In genomic region chr3:159805411-159805772, GRCh38 we compare ENCODE assay signal across 11 cellular contexts. TPM values are rescaled to one million over a fixed set of nuclear protein-coding genes. Genes with fewer than 3 reads are reported as not detected.
DNase-seq lines count a peak whose midpoint lies in the region; ATAC-seq and TF ChIP-seq lines count a peak whose summit lies in the region.
"Had no signal": no experiment of that assay in that cellular context is flagged by ENCODE, and none has a peak within 500 bp of the region (broad histone marks: within the 10 kb centered on the region; RNA-seq: fewer than 3 reads in every experiment).

No MANE protein-coding gene starts in this region.

- H3K79me2 ChIP-seq in osteoblast (ENCODE audit: insufficient read depth, low read length), result peaks cover 96% of the 10 kb centered on the region

- H3K36me3 ChIP-seq in osteoblast (ENCODE audit: insufficient read depth, low read length), result no peaks in the 10 kb centered on the region

- ATAC-seq in GM18909 (IDR thresholded peaks at IDR 0.05; ENCODE audit: poor library complexity, unreplicated experiment), result peak; percentile 21
- ATAC-seq in HG02610 (IDR thresholded peaks at IDR 0.05; ENCODE audit: unreplicated experiment), result peak; percentile 9

- no peak overlapping the region for H3K4me2 ChIP-seq in osteoblast (ENCODE audit: insufficient read depth, low read length)

- no peaks in the 10 kb centered on the region for H3K27me3 ChIP-seq in osteoblast (ENCODE audit: insufficient read depth, low read length)

- CTCF ChIA-PET in RWPE1 (lab: Yijun Ruan, JAX), result interaction anchor here (0.6 to 2.1 kb wide), 19 partner anchors 9 to 545 kb away, joined by 3 to 10 read pairs (median 5); no protein-coding TSS in a partner anchor

- POLR2A ChIA-PET in RWPE1 (lab: Yijun Ruan, JAX; ENCODE audit: low non-redundant PET), result interaction anchor here (0.7 to 1.0 kb wide), 2 partner anchors 41 to 79 kb away, joined by 3 read pairs; no protein-coding TSS in a partner anchor

- H4K20me1 ChIP-seq in osteoblast (ENCODE audit: insufficient read depth, low read length), result peaks cover 24% of the 10 kb centered on the region

- no peak overlapping the region for H2AFZ ChIP-seq in osteoblast (ENCODE audit: low read length)

- peak; percentile 44 for TF ChIP-seq CTCF in RWPE1 (conservative IDR thresholded peaks at IDR 0.05; ENCODE audit: low read depth)
- no peak for TF ChIP-seq CTCF in osteoblast (IDR thresholded peaks at IDR 0.05; ENCODE audit: extremely low read depth, low read depth, low read length)
- TF ChIP-seq CTCF in foreskin fibroblast (IDR thresholded peaks at IDR 0.05; ENCODE audit: low read depth, low read length), result no peak

- no peak overlapping the region for H3K4me3 ChIP-seq in osteoblast (ENCODE audit: insufficient read depth, low read length)
- H3K4me3 ChIP-seq in foreskin fibroblast (ENCODE audit: low read depth in 1 of 2, low read length in 2 of 2), result no peak overlapping the region

- peaks cover 46% of the 10 kb centered on the region for H3K4me1 ChIP-seq in osteoblast (ENCODE audit: insufficient read depth, low read length)

- DNase-seq in RWPE1 (ENCODE audit: low spot score) (no peak), osteoblast (ENCODE audit: insufficient read length, low spot score, missing footprints) (no peak), foreskin fibroblast (no peak), NCI-H2029 treated with DMSO at 0.1 percent for 48 hours (lab: John Stamatoyannopoulos, UW) (no peak), cerebellar cortex (ENCODE audit: low spot score) (no peak), COR-L47 (lab: John Stamatoyannopoulos, UW) (no peak)

- no peaks in the 10 kb centered on the region for H3K9me3 ChIP-seq in osteoblast (ENCODE audit: low read depth, low read length)

- H3K27ac ChIP-seq in RWPE1, result no peak overlapping the region
- H3K27ac ChIP-seq in osteoblast (ENCODE audit: low read depth, low read length), result peak overlapping the region; percentile 78

RNA-seq across cellular contexts. Expression of gene SCHIP1, which starts 34.3 kb away (rescaled TPM):
- 1.8 and 2.4 TPM in 2 replicates for total RNA-seq in osteoblast
- total RNA-seq: activated CD4-positive, alpha-beta T cell treated with anti-CD3 and anti-CD28 coated beads, Interleukin-2, amount 10 ng/mL, durations not matched to agents 24 days and 14 days; activated T-helper 1 cell treated with anti-CD3 and anti-CD28 coated beads, Interleukin-12 subunit alpha, Interleukin-12 subunit beta, Interleukin-2, Interleukin-4 antibody, amounts not matched to agents 30 ng/mL and 10 ng/mL and 1 ng/mL, durations not matched to agents 14 hours and 24 hours and 36 hours; natural killer cell treated with Interleukin-12 subunit alpha and Interleukin-12 subunit beta and Interleukin-15 and Interleukin-18, amount 100 ng/mL, for 72 hours had no signal
